ENCODE assay signal across 9 cellular contexts in genomic region chr2:898319-898718, GRCh38.
DNase-seq lines count a peak whose midpoint lies in the region; ATAC-seq and TF ChIP-seq lines count a peak whose summit lies in the region.
"Had no signal": no experiment of that assay in that cellular context is flagged by ENCODE, and none has a peak within 500 bp of the region (broad histone marks: within the 10 kb centered on the region; RNA-seq: fewer than 3 reads in every experiment).

No MANE protein-coding gene starts in this region.

- peak; percentile 33 for DNase-seq in AG20443 (ENCODE audit: low spot score)
- DNase-seq in NAMALWA (ENCODE audit: low spot score), result peak; percentile 64
- DNase-seq in foreskin fibroblast, result no peak
- DNase-seq in OCI-M2 (lab: John Stamatoyannopoulos, UW; ENCODE audit: unreplicated experiment), result no peak
- DNase-seq in NK-92 (lab: John Stamatoyannopoulos, UW; ENCODE audit: unreplicated experiment), result no peak
- DNase-seq in RPMI8226, result no peak
- DNase-seq in activated T-cell treated with anti-CD3 and anti-CD28 coated beads for 4 hours, result no peak
- DNase-seq: NCI-H146 had no signal

- H3K4me3 ChIP-seq in foreskin fibroblast (ENCODE audit: low read depth in 1 of 2, low read length in 2 of 2), result no peak overlapping the region

- peak; percentile 15 for TF ChIP-seq CTCF in foreskin fibroblast (IDR thresholded peaks at IDR 0.05; ENCODE audit: low read depth, low read length)

- peak; percentile 76 for ATAC-seq in GM19372 (IDR thresholded peaks at IDR 0.05; ENCODE audit: low read depth, unreplicated experiment)

Comparison
In these comparisons a context has a peak if more than half of its experiments do, and no peak if none do; other contexts are left out.
1. DNase-seq: peak in AG20443 (single experiment) and NAMALWA (single experiment); none in foreskin fibroblast (0 of 2), OCI-M2 (single experiment), NK-92 (single experiment), RPMI8226 (single experiment) and activated T-cell treated with anti-CD3 and anti-CD28 coated beads for 4 hours (single experiment).